Comparison of ENCODE assay signal across 1 cellular context in the genomic region with DNA sequence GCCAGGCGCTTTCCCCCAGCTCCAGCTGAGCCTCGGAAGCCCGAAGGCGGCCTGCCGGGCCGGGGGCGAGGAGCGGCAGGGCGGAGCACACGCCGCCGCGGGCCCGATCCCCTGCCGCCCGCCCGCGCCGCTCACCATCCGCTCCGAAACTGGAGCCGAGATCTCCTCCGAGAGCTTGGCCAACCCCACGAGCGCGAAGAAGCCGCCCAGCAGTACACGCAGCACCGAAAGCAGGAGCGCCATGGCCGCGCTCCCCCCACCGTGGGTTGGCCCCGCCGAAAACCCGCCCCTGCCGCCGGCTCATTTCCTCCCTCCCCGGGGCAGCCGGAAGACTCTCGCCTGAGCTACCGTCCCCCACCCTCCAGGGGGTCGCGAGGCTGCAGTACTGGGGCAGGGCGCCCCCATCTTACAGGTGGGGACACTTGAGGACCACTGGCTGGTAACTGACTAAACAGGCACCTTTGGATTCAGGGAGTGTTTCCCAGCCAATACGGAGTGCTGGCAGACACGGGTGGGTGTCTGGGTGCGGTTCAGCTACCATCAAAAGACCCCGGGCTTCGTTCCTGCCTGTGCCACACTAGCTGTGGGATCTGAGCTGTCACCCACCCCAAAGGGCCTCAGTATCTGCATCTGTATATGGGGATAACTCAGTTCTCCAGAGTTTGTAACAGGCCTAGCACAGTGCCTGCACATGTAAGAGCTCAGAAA.
TF ChIP-seq lines count a peak whose summit lies in the region.

Gene TMEM35B, minus strand, starts transcription at position 285 of the 708 bp plus-strand sequence. Its CDS starts 42 bp downstream, at position 243.

TF ChIP-seq in HepG2, 621 proteins besides CTCF, POLR2A, EP300 and RAD21 (continued from another document and continues in another):
- peak; percentile 67; the same call in 1 of the 2 replicates for TF ChIP-seq MEIS1 (CRISPR knock-in tag; IDR thresholded peaks at IDR 0.05; ENCODE audit: borderline replicate concordance)
- peak; percentile 34; the same call in 1 of the 2 replicates for TF ChIP-seq DMAP1 (CRISPR knock-in tag; IDR thresholded peaks at IDR 0.05)
- 0 out of 2 replicates have a peak, but pooled peaks have one; percentile 47 for TF ChIP-seq NR2C2 (CRISPR knock-in tag; IDR thresholded peaks at IDR 0.05; ENCODE audit: borderline replicate concordance)
- peak; percentile 66; the same call in 1 of the 2 replicates for TF ChIP-seq SRY (CRISPR knock-in tag; IDR thresholded peaks at IDR 0.05)
- TF ChIP-seq, protein P1, sequence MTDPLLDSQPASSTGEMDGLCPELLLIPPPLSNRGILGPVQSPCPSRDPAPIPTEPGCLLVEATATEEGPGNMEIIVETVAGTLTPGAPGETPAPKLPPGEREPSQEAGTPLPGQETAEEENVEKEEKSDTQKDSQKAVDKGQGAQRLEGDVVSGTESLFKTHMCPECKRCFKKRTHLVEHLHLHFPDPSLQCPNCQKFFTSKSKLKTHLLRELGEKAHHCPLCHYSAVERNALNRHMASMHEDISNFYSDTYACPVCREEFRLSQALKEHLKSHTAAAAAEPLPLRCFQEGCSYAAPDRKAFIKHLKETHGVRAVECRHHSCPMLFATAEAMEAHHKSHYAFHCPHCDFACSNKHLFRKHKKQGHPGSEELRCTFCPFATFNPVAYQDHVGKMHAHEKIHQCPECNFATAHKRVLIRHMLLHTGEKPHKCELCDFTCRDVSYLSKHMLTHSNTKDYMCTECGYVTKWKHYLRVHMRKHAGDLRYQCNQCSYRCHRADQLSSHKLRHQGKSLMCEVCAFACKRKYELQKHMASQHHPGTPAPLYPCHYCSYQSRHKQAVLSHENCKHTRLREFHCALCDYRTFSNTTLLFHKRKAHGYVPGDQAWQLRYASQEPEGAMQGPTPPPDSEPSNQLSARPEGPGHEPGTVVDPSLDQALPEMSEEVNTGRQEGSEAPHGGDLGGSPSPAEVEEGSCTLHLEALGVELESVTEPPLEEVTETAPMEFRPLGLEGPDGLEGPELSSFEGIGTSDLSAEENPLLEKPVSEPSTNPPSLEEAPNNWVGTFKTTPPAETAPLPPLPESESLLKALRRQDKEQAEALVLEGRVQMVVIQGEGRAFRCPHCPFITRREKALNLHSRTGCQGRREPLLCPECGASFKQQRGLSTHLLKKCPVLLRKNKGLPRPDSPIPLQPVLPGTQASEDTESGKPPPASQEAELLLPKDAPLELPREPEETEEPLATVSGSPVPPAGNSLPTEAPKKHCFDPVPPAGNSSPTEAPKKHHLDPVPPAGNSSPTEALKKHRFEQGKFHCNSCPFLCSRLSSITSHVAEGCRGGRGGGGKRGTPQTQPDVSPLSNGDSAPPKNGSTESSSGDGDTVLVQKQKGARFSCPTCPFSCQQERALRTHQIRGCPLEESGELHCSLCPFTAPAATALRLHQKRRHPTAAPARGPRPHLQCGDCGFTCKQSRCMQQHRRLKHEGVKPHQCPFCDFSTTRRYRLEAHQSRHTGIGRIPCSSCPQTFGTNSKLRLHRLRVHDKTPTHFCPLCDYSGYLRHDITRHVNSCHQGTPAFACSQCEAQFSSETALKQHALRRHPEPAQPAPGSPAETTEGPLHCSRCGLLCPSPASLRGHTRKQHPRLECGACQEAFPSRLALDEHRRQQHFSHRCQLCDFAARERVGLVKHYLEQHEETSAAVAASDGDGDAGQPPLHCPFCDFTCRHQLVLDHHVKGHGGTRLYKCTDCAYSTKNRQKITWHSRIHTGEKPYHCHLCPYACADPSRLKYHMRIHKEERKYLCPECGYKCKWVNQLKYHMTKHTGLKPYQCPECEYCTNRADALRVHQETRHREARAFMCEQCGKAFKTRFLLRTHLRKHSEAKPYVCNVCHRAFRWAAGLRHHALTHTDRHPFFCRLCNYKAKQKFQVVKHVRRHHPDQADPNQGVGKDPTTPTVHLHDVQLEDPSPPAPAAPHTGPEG (CRISPR knock-in tag; IDR thresholded peaks at IDR 0.05), result peak; percentile 91
- no peak for TF ChIP-seq ARNTL (CRISPR knock-in tag; IDR thresholded peaks at IDR 0.05)
- TF ChIP-seq HOXA3 (CRISPR knock-in tag; IDR thresholded peaks at IDR 0.05), result peak; percentile 33; the same call in 1 of the 2 replicates
- TF ChIP-seq ZNF251 (CRISPR knock-in tag; IDR thresholded peaks at IDR 0.05), result no peak
- no peak for TF ChIP-seq ZNF20 (CRISPR knock-in tag; IDR thresholded peaks at IDR 0.05)
- TF ChIP-seq, protein P2, sequence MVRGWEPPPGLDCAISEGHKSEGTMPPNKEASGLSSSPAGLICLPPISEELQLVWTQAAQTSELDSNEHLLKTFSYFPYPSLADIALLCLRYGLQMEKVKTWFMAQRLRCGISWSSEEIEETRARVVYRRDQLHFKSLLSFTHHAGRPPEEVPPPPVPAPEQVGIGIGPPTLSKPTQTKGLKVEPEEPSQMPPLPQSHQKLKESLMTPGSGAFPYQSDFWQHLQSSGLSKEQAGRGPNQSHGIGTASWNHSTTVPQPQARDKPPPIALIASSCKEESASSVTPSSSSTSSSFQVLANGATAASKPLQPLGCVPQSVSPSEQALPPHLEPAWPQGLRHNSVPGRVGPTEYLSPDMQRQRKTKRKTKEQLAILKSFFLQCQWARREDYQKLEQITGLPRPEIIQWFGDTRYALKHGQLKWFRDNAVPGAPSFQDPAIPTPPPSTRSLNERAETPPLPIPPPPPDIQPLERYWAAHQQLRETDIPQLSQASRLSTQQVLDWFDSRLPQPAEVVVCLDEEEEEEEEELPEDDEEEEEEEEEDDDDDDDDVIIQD (CRISPR knock-in tag; IDR thresholded peaks at IDR 0.05; ENCODE audit: low read depth), result 0 out of 2 replicates have a peak, but pooled peaks have one; percentile 34
- no peak; the same call in 1 of the 2 replicates for TF ChIP-seq ZSCAN29 (CRISPR knock-in tag; conservative IDR thresholded peaks at IDR 0.05)
- TF ChIP-seq ZNF607 (CRISPR knock-in tag; IDR thresholded peaks at IDR 0.05; ENCODE audit: borderline replicate concordance), result no peak
- peak; percentile 56 for TF ChIP-seq RBM22 (optimal IDR thresholded peaks at IDR 0.05; ENCODE audit: low read length)
- TF ChIP-seq ZNF720 (CRISPR knock-in tag; IDR thresholded peaks at IDR 0.05), result no peak
- peak; percentile 41; the same call in 1 of the 2 replicates for TF ChIP-seq SIN3A (IDR thresholded peaks at IDR 0.05; ENCODE audit: borderline replicate concordance, low read depth, low read length)
- no peak for TF ChIP-seq CENPT (CRISPR knock-in tag; IDR thresholded peaks at IDR 0.05; ENCODE audit: low read depth)
- TF ChIP-seq ATAD3A (CRISPR knock-in tag; IDR thresholded peaks at IDR 0.05), result no peak
- TF ChIP-seq, protein P3, sequence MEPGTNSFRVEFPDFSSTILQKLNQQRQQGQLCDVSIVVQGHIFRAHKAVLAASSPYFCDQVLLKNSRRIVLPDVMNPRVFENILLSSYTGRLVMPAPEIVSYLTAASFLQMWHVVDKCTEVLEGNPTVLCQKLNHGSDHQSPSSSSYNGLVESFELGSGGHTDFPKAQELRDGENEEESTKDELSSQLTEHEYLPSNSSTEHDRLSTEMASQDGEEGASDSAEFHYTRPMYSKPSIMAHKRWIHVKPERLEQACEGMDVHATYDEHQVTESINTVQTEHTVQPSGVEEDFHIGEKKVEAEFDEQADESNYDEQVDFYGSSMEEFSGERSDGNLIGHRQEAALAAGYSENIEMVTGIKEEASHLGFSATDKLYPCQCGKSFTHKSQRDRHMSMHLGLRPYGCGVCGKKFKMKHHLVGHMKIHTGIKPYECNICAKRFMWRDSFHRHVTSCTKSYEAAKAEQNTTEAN (CRISPR knock-in tag; conservative IDR thresholded peaks at IDR 0.05), result 0 out of 2 replicates have a peak, but pooled peaks have one; percentile 26
- TF ChIP-seq RBAK (CRISPR knock-in tag; IDR thresholded peaks at IDR 0.05), result no peak
- TF ChIP-seq, protein P4, sequence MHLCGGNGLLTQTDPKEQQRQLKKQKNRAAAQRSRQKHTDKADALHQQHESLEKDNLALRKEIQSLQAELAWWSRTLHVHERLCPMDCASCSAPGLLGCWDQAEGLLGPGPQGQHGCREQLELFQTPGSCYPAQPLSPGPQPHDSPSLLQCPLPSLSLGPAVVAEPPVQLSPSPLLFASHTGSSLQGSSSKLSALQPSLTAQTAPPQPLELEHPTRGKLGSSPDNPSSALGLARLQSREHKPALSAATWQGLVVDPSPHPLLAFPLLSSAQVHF (CRISPR knock-in tag; IDR thresholded peaks at IDR 0.05), result no peak
- TF ChIP-seq RNF219 (CRISPR knock-in tag; IDR thresholded peaks at IDR 0.05), result no peak
- TF ChIP-seq CCAR2 (optimal IDR thresholded peaks at IDR 0.05; ENCODE audit: low read depth, low read length), result no peak
- TF ChIP-seq ZNF768 (CRISPR knock-in tag; IDR thresholded peaks at IDR 0.05), result peak; percentile 66; the same call in 1 of the 2 replicates
- TF ChIP-seq HNF1A (IDR thresholded peaks at IDR 0.05; ENCODE audit: low read depth), result no peak
- TF ChIP-seq HNF1A (CRISPR knock-in tag; IDR thresholded peaks at IDR 0.05; ENCODE audit: borderline replicate concordance), result 0 out of 2 replicates have a peak, but pooled peaks have one; percentile 24
- peak; percentile 35; the same call in 1 of the 2 replicates for TF ChIP-seq THAP11 (CRISPR knock-in tag; IDR thresholded peaks at IDR 0.05)
- TF ChIP-seq MIER2 (CRISPR knock-in tag; IDR thresholded peaks at IDR 0.05), result no peak
- TF ChIP-seq ZNF225 (CRISPR knock-in tag; IDR thresholded peaks at IDR 0.05), result no peak
- 0 out of 2 replicates have a peak, but pooled peaks have one; percentile 48 for TF ChIP-seq YEATS4 (CRISPR knock-in tag; IDR thresholded peaks at IDR 0.05; ENCODE audit: borderline replicate concordance)
- peak; percentile 88 for TF ChIP-seq ZNF629 (CRISPR knock-in tag; conservative IDR thresholded peaks at IDR 0.05)
- 0 out of 2 replicates have a peak, but pooled peaks have one; percentile 57 for TF ChIP-seq ZNF547 (CRISPR knock-in tag; IDR thresholded peaks at IDR 0.05)
- TF ChIP-seq ZNF574 (CRISPR knock-in tag; IDR thresholded peaks at IDR 0.05), result peak; percentile 34; the same call in 1 of the 2 replicates
- TF ChIP-seq ZNF777 (CRISPR knock-in tag; IDR thresholded peaks at IDR 0.05), result peak; percentile 69; the same call in 1 of the 2 replicates
- no peak for TF ChIP-seq REPIN1 (CRISPR knock-in tag; IDR thresholded peaks at IDR 0.05; ENCODE audit: borderline replicate concordance, low read depth)
- no peak for TF ChIP-seq CENPX (CRISPR knock-in tag; IDR thresholded peaks at IDR 0.05)
- TF ChIP-seq, protein P5, sequence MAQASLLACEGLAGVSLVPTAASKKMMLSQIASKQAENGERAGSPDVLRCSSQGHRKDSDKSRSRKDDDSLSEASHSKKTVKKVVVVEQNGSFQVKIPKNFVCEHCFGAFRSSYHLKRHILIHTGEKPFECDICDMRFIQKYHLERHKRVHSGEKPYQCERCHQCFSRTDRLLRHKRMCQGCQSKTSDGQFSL (CRISPR knock-in tag; IDR thresholded peaks at IDR 0.05), result peak; percentile 95
- TF ChIP-seq AHR (CRISPR knock-in tag; IDR thresholded peaks at IDR 0.05), result no peak
